ENCODE assay signal across 8 cellular contexts in genomic region chr1:74689800-74690696, GRCh38. TPM values are rescaled to one million over a fixed set of nuclear protein-coding genes. Genes with fewer than 3 reads are reported as not detected.
A peak's percentile ranks its signal among the peaks of the same experiment; 100 is the strongest.
DNase-seq lines count a peak whose midpoint lies in the region; ATAC-seq and TF ChIP-seq lines count a peak whose summit lies in the region.

No MANE protein-coding gene starts in this region.

- H3K4me1 ChIP-seq in body of pancreas, result peaks cover 11% of the 10 kb centered on the region

- H3K36me3 ChIP-seq in body of pancreas (replicated peaks in 1 of 2; ENCODE audit: insufficient read depth in 1 of 2, low read depth in 2 of 2), result no peaks in the 10 kb centered on the region
- H3K36me3 ChIP-seq in kidney epithelial cell (ENCODE audit: control insufficient read depth, insufficient read depth, low read length), result no peaks in the 10 kb centered on the region

- TF ChIP-seq CTCF in LNCaP clone FGC (IDR thresholded peaks at IDR 0.05; ENCODE audit: control insufficient read depth, extremely low read depth, insufficient read depth) (peak; percentile 88), body of pancreas (IDR thresholded peaks at IDR 0.05) (peak; percentile 59 to 92 (median 89)), kidney epithelial cell (IDR thresholded peaks at IDR 0.05; ENCODE audit: insufficient read depth, low read length, poor library complexity, severe bottlenecking) (peak; percentile 75), omental fat pad (IDR thresholded peaks at IDR 0.05) (no peak)

- H3K9me3 ChIP-seq in body of pancreas, result no peaks in the 10 kb centered on the region

- TF ChIP-seq POLR2A in body of pancreas (IDR thresholded peaks at IDR 0.05), result no peak

- 1 to 12% methylated on average over 5 of the region's 5 CpGs for WGBS in body of pancreas, 2 donors

- intact Hi-C loops in body of pancreas (cut with DNase I), result no loop called here

- ATAC-seq in GM21381 (IDR thresholded peaks at IDR 0.05; ENCODE audit: unreplicated experiment), result peak; percentile 58
- peak; percentile 80 for ATAC-seq in body of pancreas
- no peak for ATAC-seq in omental fat pad (ENCODE audit: low FRiP score)

- no peaks in the 10 kb centered on the region for H3K27me3 ChIP-seq in body of pancreas
- no peaks in the 10 kb centered on the region for H3K27me3 ChIP-seq in kidney epithelial cell (ENCODE audit: control insufficient read depth, insufficient read depth, low read length)

- no peak overlapping the region for H3K4me3 ChIP-seq in LNCaP clone FGC (ENCODE audit: low read depth, low read length)
- no peak overlapping the region for H3K4me3 ChIP-seq in body of pancreas
- H3K4me3 ChIP-seq in kidney epithelial cell (ENCODE audit: low read depth, low read length), result no peak overlapping the region

- H3K27ac ChIP-seq in body of pancreas, result no peak overlapping the region

- DNase-seq in ELR (ENCODE audit: low read depth) (peak; percentile 64), LNCaP clone FGC (ENCODE audit: low read depth) (peak; percentile 30), RPMI8226 (peak; percentile 55), body of pancreas (peak; percentile 48 to 70 (median 56)), kidney epithelial cell (ENCODE audit: low read depth) (no peak), omental fat pad (ENCODE audit: low spot score) (no peak)
- peak; percentile 29 for DNase-seq in stimulated activated CD8-positive, alpha-beta memory T cell treated with anti-CD3 and anti-CD28 coated beads, Interleukin-12 subunit alpha, Interleukin-12 subunit beta, amount 100 ng/mL, for 1 hour (ENCODE audit: low read depth)

RNA-seq across cellular contexts. Expression of gene ERICH3, which starts 16.5 kb away (rescaled TPM):
- total RNA-seq in body of pancreas, result under 1 TPM in 1 of 2 donors, not detected in 1; under 0.01 TPM
- not detected in 2 replicates for total RNA-seq in kidney epithelial cell
- total RNA-seq in omental fat pad, result under 1 TPM in 2 of 4 donors, not detected in 2; 0.09 to 0.24 TPM

RNA-seq across cellular contexts. Expression of gene CRYZ, which starts 42.8 kb away (rescaled TPM):
- total RNA-seq in body of pancreas (10 to 100 TPM; 28.7 to 77.0 TPM), kidney epithelial cell (38.0 and 38.4 TPM in 2 replicates), omental fat pad (10 to 100 TPM in 3 of 4 donors, 1 to 10 TPM in 1; 9.1 to 33.2 (median 22.6) TPM)

RNA-seq across cellular contexts. Expression of gene TYW3, which starts 42.9 kb away (rescaled TPM):
- total RNA-seq in body of pancreas, result 10 to 100 TPM in 1 of 2 donors, 1 to 10 TPM in 1; 8.6 to 15.3 TPM
- total RNA-seq in kidney epithelial cell, result 8.6 and 9.5 TPM in 2 replicates
- 10 to 100 TPM; 11.2 to 19.7 (median 13.6) TPM for total RNA-seq in omental fat pad

Comparison
In these comparisons a context has a peak if more than half of its experiments do, and no peak if none do; other contexts are left out.
1. DNase-seq: peak in ELR (single experiment), LNCaP clone FGC (single experiment), RPMI8226 (single experiment), body of pancreas (4 of 4) and stimulated activated CD8-positive, alpha-beta memory T cell treated with anti-CD3 and anti-CD28 coated beads, Interleukin-12 subunit alpha, Interleukin-12 subunit beta, amount 100 ng/mL, for 1 hour (single experiment); none in kidney epithelial cell (single experiment) and omental fat pad (single experiment).
2. CTCF ChIP-seq: peak in LNCaP clone FGC (single experiment), body of pancreas (7 of 7) and kidney epithelial cell (single experiment); none in omental fat pad (0 of 3).